In genomic region chr10:71772832-71773220, GRCh38 we compare ENCODE assay signal across 8 cellular contexts. TPM values are rescaled to one million over a fixed set of nuclear protein-coding genes. Genes with fewer than 3 reads are reported as not detected.
DNase-seq lines count a peak whose midpoint lies in the region; ATAC-seq and TF ChIP-seq lines count a peak whose summit lies in the region.

No MANE protein-coding gene starts in this region.

- H3K4me1 Mint-ChIP-seq in T-helper 17 cell (peaks cover 55% of the 10 kb centered on the region), progenitor cell of endocrine pancreas (ENCODE audit: low read depth) (peaks cover 10% of the 10 kb centered on the region)

- no peak for TF ChIP-seq CTCF in fibroblast of pulmonary artery (IDR thresholded peaks at IDR 0.05; ENCODE audit: low read length, missing control alignments)
- no peak for TF ChIP-seq CTCF in progenitor cell of endocrine pancreas (IDR thresholded peaks at IDR 0.05; ENCODE audit: unreplicated experiment)

- no peaks in the 10 kb centered on the region for H3K9me3 Mint-ChIP-seq in progenitor cell of endocrine pancreas (ENCODE audit: low read depth)

- H3K4me3 ChIP-seq in GM08714 (ENCODE audit: low read length) (peak overlapping the region; percentile 69; the same call in 1 of the 2 replicates), fibroblast of pulmonary artery (replicated peaks; ENCODE audit: low read depth, low read length) (peak overlapping the region; percentile 53)

- ATAC-seq in T-helper 17 cell (no peak), HG02973 (IDR thresholded peaks at IDR 0.05; ENCODE audit: unreplicated experiment) (no peak)

- peak overlapping the region; percentile 95 for H3K4me3 Mint-ChIP-seq in T-helper 17 cell
- peak overlapping the region; percentile 62 for H3K4me3 Mint-ChIP-seq in progenitor cell of endocrine pancreas (ENCODE audit: low read depth)

- H3K36me3 Mint-ChIP-seq in T-helper 17 cell (ENCODE audit: low read depth), result peaks cover 5% of the 10 kb centered on the region
- no peaks in the 10 kb centered on the region for H3K36me3 Mint-ChIP-seq in progenitor cell of endocrine pancreas (ENCODE audit: insufficient read depth)

- H3K27ac Mint-ChIP-seq in T-helper 17 cell (peak overlapping the region; percentile 96), progenitor cell of endocrine pancreas (no peak overlapping the region)

- no peaks in the 10 kb centered on the region for H3K27me3 Mint-ChIP-seq in T-helper 17 cell
- H3K27me3 Mint-ChIP-seq in progenitor cell of endocrine pancreas, result peaks cover 30% of the 10 kb centered on the region

- DNase-seq in T-helper 17 cell (no peak), fibroblast of pulmonary artery (ENCODE audit: low read depth) (no peak), progenitor cell of endocrine pancreas (ENCODE audit: low spot score, unreplicated experiment) (no peak), C1 segment of cervical spinal cord (lab: John Stamatoyannopoulos, UW) (no peak), COLO668 (lab: John Stamatoyannopoulos, UW; ENCODE audit: unreplicated experiment) (no peak), pons (ENCODE audit: low spot score) (no peak)

- H3K9me3 ChIP-seq in T-helper 17 cell (ENCODE audit: control insufficient read depth, low read length, poor library complexity, severe bottlenecking), result peaks cover 2% of the 10 kb centered on the region

RNA-seq across cellular contexts. Expression of gene VSIR, which starts 0.5 kb away (rescaled TPM):
- total RNA-seq in T-helper 17 cell, result 100 to 1,000 TPM; 119 to 124 TPM
- 2.6 and 3.6 TPM in 2 replicates for total RNA-seq in progenitor cell of endocrine pancreas

RNA-seq across cellular contexts. Expression of gene C10orf105, which starts 53.2 kb away (rescaled TPM):
- under 1 TPM; 0.31 to 0.37 TPM for total RNA-seq in T-helper 17 cell
- 0.07 TPM in 1 of 2 replicates, not detected in the other for total RNA-seq in progenitor cell of endocrine pancreas

Comparison
In these comparisons a context has a peak if more than half of its experiments do, and no peak if none do; other contexts are left out.
1. RNA of gene VSIR, which starts 0.5 kb away (total RNA-seq): 119 to 124 TPM in T-helper 17 cell; 2.6 to 3.6 TPM in progenitor cell of endocrine pancreas; every median in the first group is over 10 times any median in the second.